Comparison of ENCODE assay signal across 28 cellular contexts in genomic region chr2:211498551-211499205, GRCh38.
"Had no signal": no experiment of that assay in that cellular context is flagged by ENCODE, and none has a peak within 500 bp of the region (broad histone marks: within the 10 kb centered on the region; RNA-seq: fewer than 3 reads in every experiment).

No MANE protein-coding gene starts in this region.

- H3K36me3 Mint-ChIP-seq: activated CD4-positive, alpha-beta memory T cell treated with anti-CD3 and anti-CD28 coated beads for 36 hours; activated naive CD4-positive, alpha-beta T cell treated with anti-CD3 and anti-CD28 coated beads, Interleukin-2, amount 10 ng/mL, durations not matched to agents 7 days and 5 days; activated naive CD8-positive, alpha-beta T cell treated with anti-CD3 and anti-CD28 coated beads, Interleukin-2, amount 10 ng/mL, durations not matched to agents 7 days and 5 days; natural killer cell; stimulated activated memory B cell treated with anti-CD40 and anti-IgM and Interleukin-4, amounts not matched to agents 10 μg/mL and 1 μg/mL and 100 μg/mL, for 72 hours; type B pancreatic cell had no signal

- H3K4me1 Mint-ChIP-seq: activated CD4-positive, alpha-beta T cell treated with anti-CD3 and anti-CD28 coated beads, Interleukin-2, amount 10 ng/mL, durations not matched to agents 24 days and 14 days; activated naive CD4-positive, alpha-beta T cell treated with anti-CD3 and anti-CD28 coated beads, Interleukin-2, amount 10 ng/mL, durations not matched to agents 7 days and 5 days; activated naive CD8-positive, alpha-beta T cell treated with anti-CD3 and anti-CD28 coated beads, Interleukin-2, amount 10 ng/mL, durations not matched to agents 7 days and 5 days; natural killer cell; stimulated activated memory B cell treated with anti-CD40 and anti-IgM and Interleukin-4, amounts not matched to agents 10 μg/mL and 1 μg/mL and 100 μg/mL, for 72 hours; stimulated activated naive CD8-positive, alpha-beta T cell treated with anti-CD3 and anti-CD28 coated beads, Interleukin-15, amount 100 ng/mL, for 72 hours had no signal

- ATAC-seq: effector memory CD8-positive, alpha-beta T cell; heart left ventricle; natural killer cell; sciatic nerve; stimulated activated memory B cell treated with anti-CD40 and anti-IgM and Interleukin-4, amounts not matched to agents 10 μg/mL and 1 μg/mL and 100 μg/mL, for 72 hours; stimulated activated naive CD8-positive, alpha-beta T cell treated with anti-CD3 and anti-CD28 coated beads, Interleukin-15, amount 100 ng/mL, for 72 hours had no signal

- H3K27me3 Mint-ChIP-seq: activated CD4-positive, alpha-beta memory T cell treated with anti-CD3 and anti-CD28 coated beads for 36 hours; activated CD4-positive, alpha-beta T cell treated with anti-CD3 and anti-CD28 coated beads, Interleukin-2, amount 10 ng/mL, durations not matched to agents 24 days and 14 days; activated naive CD4-positive, alpha-beta T cell treated with anti-CD3 and anti-CD28 coated beads, Interleukin-2, amount 10 ng/mL, durations not matched to agents 7 days and 5 days; activated naive CD8-positive, alpha-beta T cell treated with anti-CD3 and anti-CD28 coated beads, Interleukin-2, amount 10 ng/mL, durations not matched to agents 7 days and 5 days; activated T-cell treated with anti-CD3 and anti-CD28 coated beads, Interleukin-2, amount 50 U/mL, for 24 hours; effector memory CD8-positive, alpha-beta T cell; stimulated activated memory B cell treated with anti-CD40 and anti-IgM and Interleukin-4, amounts not matched to agents 10 μg/mL and 1 μg/mL and 100 μg/mL, for 72 hours; stimulated activated naive CD8-positive, alpha-beta T cell treated with anti-CD3 and anti-CD28 coated beads, Interleukin-15, amount 100 ng/mL, for 72 hours; type B pancreatic cell had no signal

- H3K4me3 Mint-ChIP-seq: activated CD4-positive, alpha-beta memory T cell treated with anti-CD3 and anti-CD28 coated beads for 36 hours; activated CD4-positive, alpha-beta T cell treated with anti-CD3 and anti-CD28 coated beads, Interleukin-2, amount 10 ng/mL, durations not matched to agents 24 days and 14 days; activated naive CD4-positive, alpha-beta T cell treated with anti-CD3 and anti-CD28 coated beads, Interleukin-2, amount 10 ng/mL, durations not matched to agents 7 days and 5 days; activated naive CD8-positive, alpha-beta T cell treated with anti-CD3 and anti-CD28 coated beads, Interleukin-2, amount 10 ng/mL, durations not matched to agents 7 days and 5 days; activated T-cell treated with anti-CD3 and anti-CD28 coated beads, Interleukin-2, amount 50 U/mL, for 24 hours; effector memory CD8-positive, alpha-beta T cell; natural killer cell; stimulated activated memory B cell treated with anti-CD40 and anti-IgM and Interleukin-4, amounts not matched to agents 10 μg/mL and 1 μg/mL and 100 μg/mL, for 72 hours; stimulated activated naive CD8-positive, alpha-beta T cell treated with anti-CD3 and anti-CD28 coated beads, Interleukin-15, amount 100 ng/mL, for 72 hours; type B pancreatic cell had no signal

- H3K9me3 Mint-ChIP-seq: activated naive CD8-positive, alpha-beta T cell treated with anti-CD3 and anti-CD28 coated beads, Interleukin-2, amount 10 ng/mL, durations not matched to agents 7 days and 5 days; stimulated activated memory B cell treated with anti-CD40 and anti-IgM and Interleukin-4, amounts not matched to agents 10 μg/mL and 1 μg/mL and 100 μg/mL, for 72 hours had no signal

- H3K9me3 ChIP-seq: heart left ventricle, left ventricle myocardium inferior, uterus had no signal

- H3K36me3 ChIP-seq: heart left ventricle, left ventricle myocardium inferior, uterus, WERI-Rb-1 had no signal

- H3K4me3 ChIP-seq: heart left ventricle, left ventricle myocardium inferior, lung, skin epidermis, uterus had no signal

- H3K27ac ChIP-seq: heart left ventricle, left ventricle myocardium inferior, skin epidermis, uterus, WERI-Rb-1 had no signal

- H3K27me3 ChIP-seq: heart left ventricle, uterus had no signal

- H3K27ac Mint-ChIP-seq: activated CD4-positive, alpha-beta memory T cell treated with anti-CD3 and anti-CD28 coated beads for 36 hours; activated CD4-positive, alpha-beta T cell treated with anti-CD3 and anti-CD28 coated beads, Interleukin-2, amount 10 ng/mL, durations not matched to agents 24 days and 14 days; activated naive CD4-positive, alpha-beta T cell treated with anti-CD3 and anti-CD28 coated beads, Interleukin-2, amount 10 ng/mL, durations not matched to agents 7 days and 5 days; activated naive CD8-positive, alpha-beta T cell treated with anti-CD3 and anti-CD28 coated beads, Interleukin-2, amount 10 ng/mL, durations not matched to agents 7 days and 5 days; activated T-cell treated with anti-CD3 and anti-CD28 coated beads, Interleukin-2, amount 50 U/mL, for 24 hours; effector memory CD8-positive, alpha-beta T cell; natural killer cell; stimulated activated memory B cell treated with anti-CD40 and anti-IgM and Interleukin-4, amounts not matched to agents 10 μg/mL and 1 μg/mL and 100 μg/mL, for 72 hours; stimulated activated naive CD8-positive, alpha-beta T cell treated with anti-CD3 and anti-CD28 coated beads, Interleukin-15, amount 100 ng/mL, for 72 hours; type B pancreatic cell had no signal

- H3K4me1 ChIP-seq: uterus had no signal

- DNase-seq: activated CD4-positive, alpha-beta memory T cell treated with anti-CD3 and anti-CD28 coated beads for 36 hours; activated CD4-positive, alpha-beta T cell treated with anti-CD3 and anti-CD28 coated beads, Interleukin-2, amount 10 ng/mL, durations not matched to agents 24 days and 14 days; activated CD4-positive, CD25-positive, alpha-beta regulatory T cell treated with anti-CD3 and anti-CD28 coated beads, Interleukin-2, amount 50 U/mL, for 72 hours; activated CD8-positive, alpha-beta memory T cell treated with anti-CD3 and anti-CD28 coated beads, Interleukin-2, amount 50 U/mL, for 48 hours; activated gamma-delta T cell; activated naive CD4-positive, alpha-beta T cell treated with anti-CD3 and anti-CD28 coated beads, Interleukin-2, amount 10 ng/mL, durations not matched to agents 7 days and 5 days; activated naive CD8-positive, alpha-beta T cell treated with anti-CD3 and anti-CD28 coated beads, Interleukin-2, amount 10 ng/mL, durations not matched to agents 7 days and 5 days; activated T-cell treated with anti-CD3 and anti-CD28 coated beads, Interleukin-2, amount 50 U/mL, for 24 hours; caudate nucleus; cortex of kidney; effector memory CD8-positive, alpha-beta T cell; heart left ventricle; islet precursor cell; left ventricle myocardium inferior; mesendoderm; natural killer cell; stimulated activated CD4-positive, alpha-beta T cell treated with anti-CD3 and anti-CD28 coated beads, Interleukin-4, amount 100 ng/mL, for 24 hours; stimulated activated CD8-positive, alpha-beta memory T cell treated with anti-CD3 and anti-CD28 coated beads, Interleukin-4, amount 100 ng/mL, for 48 hours; stimulated activated naive CD8-positive, alpha-beta T cell treated with anti-CD3 and anti-CD28 coated beads, Interleukin-15, amount 100 ng/mL, for 72 hours; substantia nigra; T1000; uterus; WERI-Rb-1 had no signal
